In genomic region chr20:22504829-22505377, GRCh38 we compare ENCODE assay signal across 1 cellular context.
TF ChIP-seq lines count a peak whose summit lies in the region.

No MANE protein-coding gene starts in this region.

TF ChIP-seq in HepG2, 621 proteins besides CTCF, POLR2A, EP300 and RAD21 (continued from another document):
- TF ChIP-seq ZNF710 (CRISPR knock-in tag; IDR thresholded peaks at IDR 0.05; ENCODE audit: borderline replicate concordance) (no peak), BHLHE40 (IDR thresholded peaks at IDR 0.05; ENCODE audit: low read length) (no peak), ZNF512 (CRISPR knock-in tag; IDR thresholded peaks at IDR 0.05) (no peak), POLR2AphosphoS5 (IDR thresholded peaks at IDR 0.05; ENCODE audit: low read depth, low read length) (no peak), CBX2 (IDR thresholded peaks at IDR 0.05; ENCODE audit: low read depth, low read length) (no peak), CBX2 (CRISPR knock-in tag; IDR thresholded peaks at IDR 0.05; ENCODE audit: low read depth) (no peak), JUN (CRISPR knock-in tag; IDR thresholded peaks at IDR 0.05) (no peak), ZNF567 (CRISPR knock-in tag; IDR thresholded peaks at IDR 0.05; ENCODE audit: borderline replicate concordance) (no peak), TCF7 (IDR thresholded peaks at IDR 0.05; ENCODE audit: low read depth) (no peak), ZFP41 (CRISPR knock-in tag; IDR thresholded peaks at IDR 0.05; ENCODE audit: borderline replicate concordance) (no peak), ZNF484 (CRISPR knock-in tag; IDR thresholded peaks at IDR 0.05; ENCODE audit: borderline replicate concordance, low read depth) (no peak), KLF16 (CRISPR knock-in tag; IDR thresholded peaks at IDR 0.05) (no peak), HHEX (CRISPR knock-in tag; IDR thresholded peaks at IDR 0.05) (no peak), KLF13 (CRISPR knock-in tag; IDR thresholded peaks at IDR 0.05) (peak; percentile 77; the same call in 1 of the 2 replicates), HOXA3 (CRISPR knock-in tag; IDR thresholded peaks at IDR 0.05) (0 out of 2 replicates have a peak, but pooled peaks have one; percentile 6), MXI1 (IDR thresholded peaks at IDR 0.05; ENCODE audit: borderline replicate concordance, low read depth, low read length) (no peak), KLF11 (CRISPR knock-in tag; IDR thresholded peaks at IDR 0.05) (no peak), SNAPC2 (CRISPR knock-in tag; IDR thresholded peaks at IDR 0.05) (no peak), NRL (CRISPR knock-in tag; IDR thresholded peaks at IDR 0.05; ENCODE audit: borderline replicate concordance) (peak; percentile 3; the same call in 1 of the 2 replicates), RBM22 (optimal IDR thresholded peaks at IDR 0.05; ENCODE audit: low read length) (no peak), ZNF768 (CRISPR knock-in tag; IDR thresholded peaks at IDR 0.05) (no peak), MYPOP (CRISPR knock-in tag; IDR thresholded peaks at IDR 0.05) (no peak), ZNF780A (CRISPR knock-in tag; IDR thresholded peaks at IDR 0.05) (no peak), ZNF891 (CRISPR knock-in tag; IDR thresholded peaks at IDR 0.05) (no peak), ZNF709 (CRISPR knock-in tag; IDR thresholded peaks at IDR 0.05) (no peak), EZH2 (conservative IDR thresholded peaks at IDR 0.05; ENCODE audit: low read depth, low read length) (no peak), ZNF333 (CRISPR knock-in tag; IDR thresholded peaks at IDR 0.05; ENCODE audit: borderline replicate concordance) (no peak), ATAD3A (CRISPR knock-in tag; IDR thresholded peaks at IDR 0.05) (no peak), THAP8 (CRISPR knock-in tag; IDR thresholded peaks at IDR 0.05; ENCODE audit: borderline replicate concordance) (no peak), FOXA3 (CRISPR knock-in tag; IDR thresholded peaks at IDR 0.05) (no peak), MEIS1 (CRISPR knock-in tag; IDR thresholded peaks at IDR 0.05; ENCODE audit: borderline replicate concordance) (no peak), ZNF678 (CRISPR knock-in tag; IDR thresholded peaks at IDR 0.05) (no peak), HNRNPL (IDR thresholded peaks at IDR 0.05; ENCODE audit: low read depth, low read length) (peak; percentile 93), ZNF687 (CRISPR knock-in tag; IDR thresholded peaks at IDR 0.05) (0 out of 2 replicates have a peak, but pooled peaks have one; percentile 11), SALL1 (CRISPR knock-in tag; IDR thresholded peaks at IDR 0.05) (0 out of 2 replicates have a peak, but pooled peaks have one; percentile 1)
- TF ChIP-seq, protein P1, sequence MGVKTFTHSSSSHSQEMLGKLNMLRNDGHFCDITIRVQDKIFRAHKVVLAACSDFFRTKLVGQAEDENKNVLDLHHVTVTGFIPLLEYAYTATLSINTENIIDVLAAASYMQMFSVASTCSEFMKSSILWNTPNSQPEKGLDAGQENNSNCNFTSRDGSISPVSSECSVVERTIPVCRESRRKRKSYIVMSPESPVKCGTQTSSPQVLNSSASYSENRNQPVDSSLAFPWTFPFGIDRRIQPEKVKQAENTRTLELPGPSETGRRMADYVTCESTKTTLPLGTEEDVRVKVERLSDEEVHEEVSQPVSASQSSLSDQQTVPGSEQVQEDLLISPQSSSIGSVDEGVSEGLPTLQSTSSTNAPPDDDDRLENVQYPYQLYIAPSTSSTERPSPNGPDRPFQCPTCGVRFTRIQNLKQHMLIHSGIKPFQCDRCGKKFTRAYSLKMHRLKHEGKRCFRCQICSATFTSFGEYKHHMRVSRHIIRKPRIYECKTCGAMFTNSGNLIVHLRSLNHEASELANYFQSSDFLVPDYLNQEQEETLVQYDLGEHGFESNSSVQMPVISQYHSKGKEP (CRISPR knock-in tag; IDR thresholded peaks at IDR 0.05): no peak
- TF ChIP-seq, protein P2, sequence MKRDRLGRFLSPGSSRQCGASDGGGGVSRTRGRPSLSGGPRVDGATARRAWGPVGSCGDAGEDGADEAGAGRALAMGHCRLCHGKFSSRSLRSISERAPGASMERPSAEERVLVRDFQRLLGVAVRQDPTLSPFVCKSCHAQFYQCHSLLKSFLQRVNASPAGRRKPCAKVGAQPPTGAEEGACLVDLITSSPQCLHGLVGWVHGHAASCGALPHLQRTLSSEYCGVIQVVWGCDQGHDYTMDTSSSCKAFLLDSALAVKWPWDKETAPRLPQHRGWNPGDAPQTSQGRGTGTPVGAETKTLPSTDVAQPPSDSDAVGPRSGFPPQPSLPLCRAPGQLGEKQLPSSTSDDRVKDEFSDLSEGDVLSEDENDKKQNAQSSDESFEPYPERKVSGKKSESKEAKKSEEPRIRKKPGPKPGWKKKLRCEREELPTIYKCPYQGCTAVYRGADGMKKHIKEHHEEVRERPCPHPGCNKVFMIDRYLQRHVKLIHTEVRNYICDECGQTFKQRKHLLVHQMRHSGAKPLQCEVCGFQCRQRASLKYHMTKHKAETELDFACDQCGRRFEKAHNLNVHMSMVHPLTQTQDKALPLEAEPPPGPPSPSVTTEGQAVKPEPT (CRISPR knock-in tag; IDR thresholded peaks at IDR 0.05; ENCODE audit: low read depth): no peak
